1 cellular context compared by ENCODE assay signal in the genomic region with DNA sequence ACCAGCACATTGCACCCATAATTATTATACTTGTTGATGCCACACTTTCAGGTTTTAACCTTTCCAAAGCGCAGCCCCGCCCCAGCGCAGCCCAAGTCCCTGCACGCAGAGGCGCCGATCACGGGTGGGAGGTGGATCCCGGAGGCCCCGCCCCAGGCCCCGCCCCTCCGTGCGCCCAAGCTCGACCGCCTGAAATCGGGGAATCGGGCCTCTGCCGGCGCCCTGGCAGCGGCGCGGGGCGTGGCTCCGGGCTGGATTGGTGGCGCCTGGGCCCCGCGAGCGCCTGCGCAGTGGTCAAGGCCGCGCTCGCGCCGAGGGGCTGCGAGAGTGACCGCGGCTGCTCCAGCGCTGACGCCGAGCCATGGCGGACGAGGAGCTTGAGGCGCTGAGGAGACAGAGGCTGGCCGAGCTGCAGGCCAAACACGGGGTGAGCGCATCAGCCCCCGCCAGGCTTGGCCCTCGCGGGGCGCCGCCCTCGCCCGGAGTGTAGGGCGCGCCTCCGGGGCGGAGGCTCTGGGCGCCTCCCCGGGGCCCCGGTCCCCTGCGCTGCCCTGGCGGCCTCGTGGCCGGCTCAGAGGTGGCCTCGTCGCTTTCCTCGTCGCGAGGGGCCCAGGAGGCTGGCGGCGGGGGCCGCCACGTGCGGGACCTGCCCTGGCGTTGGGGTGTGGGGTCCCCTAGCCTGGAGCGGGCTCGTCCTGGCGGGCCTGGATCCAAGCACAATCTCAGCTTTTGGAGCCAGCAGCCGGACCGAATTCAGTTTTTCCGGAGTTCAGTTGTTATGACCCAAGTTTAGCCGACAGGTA.
TF ChIP-seq lines count a peak whose summit lies in the region.

A gene with protein sequence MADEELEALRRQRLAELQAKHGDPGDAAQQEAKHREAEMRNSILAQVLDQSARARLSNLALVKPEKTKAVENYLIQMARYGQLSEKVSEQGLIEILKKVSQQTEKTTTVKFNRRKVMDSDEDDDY (plus strand): TSS at position 290 of the 803 bp plus-strand sequence. CDS start 72 bp downstream, at position 362.

TF ChIP-seq in HepG2, 621 proteins besides CTCF, POLR2A, EP300 and RAD21 (continued from another document and continues in another):
- TF ChIP-seq, protein P1, sequence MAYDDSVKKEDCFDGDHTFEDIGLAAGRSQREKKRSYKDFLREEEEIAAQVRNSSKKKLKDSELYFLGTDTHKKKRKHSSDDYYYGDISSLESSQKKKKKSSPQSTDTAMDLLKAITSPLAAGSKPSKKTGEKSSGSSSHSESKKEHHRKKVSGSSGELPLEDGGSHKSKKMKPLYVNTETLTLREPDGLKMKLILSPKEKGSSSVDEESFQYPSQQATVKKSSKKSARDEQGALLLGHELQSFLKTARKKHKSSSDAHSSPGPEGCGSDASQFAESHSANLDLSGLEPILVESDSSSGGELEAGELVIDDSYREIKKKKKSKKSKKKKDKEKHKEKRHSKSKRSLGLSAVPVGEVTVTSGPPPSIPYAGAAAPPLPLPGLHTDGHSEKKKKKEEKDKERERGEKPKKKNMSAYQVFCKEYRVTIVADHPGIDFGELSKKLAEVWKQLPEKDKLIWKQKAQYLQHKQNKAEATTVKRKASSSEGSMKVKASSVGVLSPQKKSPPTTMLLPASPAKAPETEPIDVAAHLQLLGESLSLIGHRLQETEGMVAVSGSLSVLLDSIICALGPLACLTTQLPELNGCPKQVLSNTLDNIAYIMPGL (CRISPR knock-in tag; IDR thresholded peaks at IDR 0.05; ENCODE audit: borderline replicate concordance in 1 of 2, low read depth in 1 of 2) = peak in 1 of 2 experiments; percentile 61; a peak in 3 of 4 replicates
- TF ChIP-seq TARDBP (CRISPR knock-in tag; IDR thresholded peaks at IDR 0.05) (0 out of 2 replicates have a peak, but pooled peaks have one; percentile 51), NRL (CRISPR knock-in tag; IDR thresholded peaks at IDR 0.05; ENCODE audit: borderline replicate concordance) (no peak), ZC3H4 (CRISPR knock-in tag; IDR thresholded peaks at IDR 0.05; ENCODE audit: borderline replicate concordance) (no peak), ZNF619 (CRISPR knock-in tag; IDR thresholded peaks at IDR 0.05) (no peak), KLF9 (CRISPR knock-in tag; IDR thresholded peaks at IDR 0.05; ENCODE audit: low read depth) (no peak), ZMYM2 (CRISPR knock-in tag; IDR thresholded peaks at IDR 0.05) (no peak), JUNB (CRISPR knock-in tag; IDR thresholded peaks at IDR 0.05; ENCODE audit: borderline replicate concordance) (no peak), MTA1 (CRISPR knock-in tag; IDR thresholded peaks at IDR 0.05; ENCODE audit: borderline replicate concordance) (no peak), YEATS4 (CRISPR knock-in tag; IDR thresholded peaks at IDR 0.05; ENCODE audit: borderline replicate concordance) (peak; percentile 89), TBX3 (IDR thresholded peaks at IDR 0.05; ENCODE audit: borderline replicate concordance) (no peak), HNF4G (IDR thresholded peaks at IDR 0.05; ENCODE audit: borderline replicate concordance, low read depth, low read length) (no peak), HNF4G (CRISPR knock-in tag; IDR thresholded peaks at IDR 0.05; ENCODE audit: borderline replicate concordance, low read depth) (peak; percentile 52; the same call in 1 of the 2 replicates), NAIF1 (CRISPR knock-in tag; IDR thresholded peaks at IDR 0.05; ENCODE audit: borderline replicate concordance) (no peak), ZNF564 (CRISPR knock-in tag; IDR thresholded peaks at IDR 0.05) (peak; percentile 62; the same call in 1 of the 2 replicates), AHR (CRISPR knock-in tag; IDR thresholded peaks at IDR 0.05) (no peak), ZFAT (CRISPR knock-in tag; conservative IDR thresholded peaks at IDR 0.05) (no peak), MAFF (IDR thresholded peaks at IDR 0.05; ENCODE audit: low read depth, low read length) (no peak), KDM6A (CRISPR knock-in tag; IDR thresholded peaks at IDR 0.05; ENCODE audit: low read depth) (no peak), HHEX (CRISPR knock-in tag; IDR thresholded peaks at IDR 0.05) (no peak), SMYD3 (CRISPR knock-in tag; IDR thresholded peaks at IDR 0.05) (no peak), GATA4 (IDR thresholded peaks at IDR 0.05; ENCODE audit: borderline replicate concordance, low read depth) (no peak), ZNF460 (CRISPR knock-in tag; IDR thresholded peaks at IDR 0.05; ENCODE audit: borderline replicate concordance) (no peak), POLR2AphosphoS2 (IDR thresholded peaks at IDR 0.05; ENCODE audit: low read depth, low read length) (peak; percentile 82; the same call in 1 of the 2 replicates), FOSL1 (CRISPR knock-in tag; IDR thresholded peaks at IDR 0.05; ENCODE audit: borderline replicate concordance) (no peak), ZNF383 (CRISPR knock-in tag; IDR thresholded peaks at IDR 0.05; ENCODE audit: borderline replicate concordance) (no peak), ZNF562 (CRISPR knock-in tag; IDR thresholded peaks at IDR 0.05; ENCODE audit: borderline replicate concordance) (no peak), NFYB (CRISPR knock-in tag; IDR thresholded peaks at IDR 0.05) (no peak), HDAC1 (CRISPR knock-in tag; IDR thresholded peaks at IDR 0.05) (peak; percentile 55), FOXC1 (CRISPR knock-in tag; IDR thresholded peaks at IDR 0.05; ENCODE audit: borderline replicate concordance) (no peak; the same call in 1 of the 2 replicates), ZNF30 (CRISPR knock-in tag; IDR thresholded peaks at IDR 0.05) (no peak), ATF1 (CRISPR knock-in tag; IDR thresholded peaks at IDR 0.05) (no peak)
- TF ChIP-seq, protein P2, sequence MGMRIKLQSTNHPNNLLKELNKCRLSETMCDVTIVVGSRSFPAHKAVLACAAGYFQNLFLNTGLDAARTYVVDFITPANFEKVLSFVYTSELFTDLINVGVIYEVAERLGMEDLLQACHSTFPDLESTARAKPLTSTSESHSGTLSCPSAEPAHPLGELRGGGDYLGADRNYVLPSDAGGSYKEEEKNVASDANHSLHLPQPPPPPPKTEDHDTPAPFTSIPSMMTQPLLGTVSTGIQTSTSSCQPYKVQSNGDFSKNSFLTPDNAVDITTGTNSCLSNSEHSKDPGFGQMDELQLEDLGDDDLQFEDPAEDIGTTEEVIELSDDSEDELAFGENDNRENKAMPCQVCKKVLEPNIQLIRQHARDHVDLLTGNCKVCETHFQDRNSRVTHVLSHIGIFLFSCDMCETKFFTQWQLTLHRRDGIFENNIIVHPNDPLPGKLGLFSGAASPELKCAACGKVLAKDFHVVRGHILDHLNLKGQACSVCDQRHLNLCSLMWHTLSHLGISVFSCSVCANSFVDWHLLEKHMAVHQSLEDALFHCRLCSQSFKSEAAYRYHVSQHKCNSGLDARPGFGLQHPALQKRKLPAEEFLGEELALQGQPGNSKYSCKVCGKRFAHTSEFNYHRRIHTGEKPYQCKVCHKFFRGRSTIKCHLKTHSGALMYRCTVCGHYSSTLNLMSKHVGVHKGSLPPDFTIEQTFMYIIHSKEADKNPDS (CRISPR knock-in tag; IDR thresholded peaks at IDR 0.05) = no peak; the same call in 1 of the 2 replicates
- TF ChIP-seq, protein P3, sequence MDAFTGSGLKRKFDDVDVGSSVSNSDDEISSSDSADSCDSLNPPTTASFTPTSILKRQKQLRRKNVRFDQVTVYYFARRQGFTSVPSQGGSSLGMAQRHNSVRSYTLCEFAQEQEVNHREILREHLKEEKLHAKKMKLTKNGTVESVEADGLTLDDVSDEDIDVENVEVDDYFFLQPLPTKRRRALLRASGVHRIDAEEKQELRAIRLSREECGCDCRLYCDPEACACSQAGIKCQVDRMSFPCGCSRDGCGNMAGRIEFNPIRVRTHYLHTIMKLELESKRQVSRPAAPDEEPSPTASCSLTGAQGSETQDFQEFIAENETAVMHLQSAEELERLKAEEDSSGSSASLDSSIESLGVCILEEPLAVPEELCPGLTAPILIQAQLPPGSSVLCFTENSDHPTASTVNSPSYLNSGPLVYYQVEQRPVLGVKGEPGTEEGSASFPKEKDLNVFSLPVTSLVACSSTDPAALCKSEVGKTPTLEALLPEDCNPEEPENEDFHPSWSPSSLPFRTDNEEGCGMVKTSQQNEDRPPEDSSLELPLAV (CRISPR knock-in tag; conservative IDR thresholded peaks at IDR 0.05; ENCODE audit: low read depth) = no peak
- TF ChIP-seq, protein P4, sequence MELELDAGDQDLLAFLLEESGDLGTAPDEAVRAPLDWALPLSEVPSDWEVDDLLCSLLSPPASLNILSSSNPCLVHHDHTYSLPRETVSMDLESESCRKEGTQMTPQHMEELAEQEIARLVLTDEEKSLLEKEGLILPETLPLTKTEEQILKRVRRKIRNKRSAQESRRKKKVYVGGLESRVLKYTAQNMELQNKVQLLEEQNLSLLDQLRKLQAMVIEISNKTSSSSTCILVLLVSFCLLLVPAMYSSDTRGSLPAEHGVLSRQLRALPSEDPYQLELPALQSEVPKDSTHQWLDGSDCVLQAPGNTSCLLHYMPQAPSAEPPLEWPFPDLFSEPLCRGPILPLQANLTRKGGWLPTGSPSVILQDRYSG (CRISPR knock-in tag; IDR thresholded peaks at IDR 0.05) = no peak
- TF ChIP-seq, protein P5, sequence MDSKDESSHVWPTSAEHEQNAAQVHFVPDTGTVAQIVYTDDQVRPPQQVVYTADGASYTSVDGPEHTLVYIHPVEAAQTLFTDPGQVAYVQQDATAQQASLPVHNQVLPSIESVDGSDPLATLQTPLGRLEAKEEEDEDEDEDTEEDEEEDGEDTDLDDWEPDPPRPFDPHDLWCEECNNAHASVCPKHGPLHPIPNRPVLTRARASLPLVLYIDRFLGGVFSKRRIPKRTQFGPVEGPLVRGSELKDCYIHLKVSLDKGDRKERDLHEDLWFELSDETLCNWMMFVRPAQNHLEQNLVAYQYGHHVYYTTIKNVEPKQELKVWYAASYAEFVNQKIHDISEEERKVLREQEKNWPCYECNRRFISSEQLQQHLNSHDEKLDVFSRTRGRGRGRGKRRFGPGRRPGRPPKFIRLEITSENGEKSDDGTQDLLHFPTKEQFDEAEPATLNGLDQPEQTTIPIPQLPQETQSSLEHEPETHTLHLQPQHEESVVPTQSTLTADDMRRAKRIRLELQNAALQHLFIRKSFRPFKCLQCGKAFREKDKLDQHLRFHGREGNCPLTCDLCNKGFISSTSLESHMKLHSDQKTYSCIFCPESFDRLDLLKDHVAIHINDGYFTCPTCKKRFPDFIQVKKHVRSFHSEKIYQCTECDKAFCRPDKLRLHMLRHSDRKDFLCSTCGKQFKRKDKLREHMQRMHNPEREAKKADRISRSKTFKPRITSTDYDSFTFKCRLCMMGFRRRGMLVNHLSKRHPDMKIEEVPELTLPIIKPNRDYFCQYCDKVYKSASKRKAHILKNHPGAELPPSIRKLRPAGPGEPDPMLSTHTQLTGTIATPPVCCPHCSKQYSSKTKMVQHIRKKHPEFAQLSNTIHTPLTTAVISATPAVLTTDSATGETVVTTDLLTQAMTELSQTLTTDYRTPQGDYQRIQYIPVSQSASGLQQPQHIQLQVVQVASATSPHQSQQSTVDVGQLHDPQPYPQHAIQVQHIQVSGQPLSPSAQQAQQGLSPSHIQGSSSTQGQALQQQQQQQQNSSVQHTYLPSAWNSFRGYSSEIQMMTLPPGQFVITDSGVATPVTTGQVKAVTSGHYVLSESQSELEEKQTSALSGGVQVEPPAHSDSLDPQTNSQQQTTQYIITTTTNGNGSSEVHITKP (CRISPR knock-in tag; IDR thresholded peaks at IDR 0.05; ENCODE audit: low read depth) = no peak
- TF ChIP-seq, protein P6, sequence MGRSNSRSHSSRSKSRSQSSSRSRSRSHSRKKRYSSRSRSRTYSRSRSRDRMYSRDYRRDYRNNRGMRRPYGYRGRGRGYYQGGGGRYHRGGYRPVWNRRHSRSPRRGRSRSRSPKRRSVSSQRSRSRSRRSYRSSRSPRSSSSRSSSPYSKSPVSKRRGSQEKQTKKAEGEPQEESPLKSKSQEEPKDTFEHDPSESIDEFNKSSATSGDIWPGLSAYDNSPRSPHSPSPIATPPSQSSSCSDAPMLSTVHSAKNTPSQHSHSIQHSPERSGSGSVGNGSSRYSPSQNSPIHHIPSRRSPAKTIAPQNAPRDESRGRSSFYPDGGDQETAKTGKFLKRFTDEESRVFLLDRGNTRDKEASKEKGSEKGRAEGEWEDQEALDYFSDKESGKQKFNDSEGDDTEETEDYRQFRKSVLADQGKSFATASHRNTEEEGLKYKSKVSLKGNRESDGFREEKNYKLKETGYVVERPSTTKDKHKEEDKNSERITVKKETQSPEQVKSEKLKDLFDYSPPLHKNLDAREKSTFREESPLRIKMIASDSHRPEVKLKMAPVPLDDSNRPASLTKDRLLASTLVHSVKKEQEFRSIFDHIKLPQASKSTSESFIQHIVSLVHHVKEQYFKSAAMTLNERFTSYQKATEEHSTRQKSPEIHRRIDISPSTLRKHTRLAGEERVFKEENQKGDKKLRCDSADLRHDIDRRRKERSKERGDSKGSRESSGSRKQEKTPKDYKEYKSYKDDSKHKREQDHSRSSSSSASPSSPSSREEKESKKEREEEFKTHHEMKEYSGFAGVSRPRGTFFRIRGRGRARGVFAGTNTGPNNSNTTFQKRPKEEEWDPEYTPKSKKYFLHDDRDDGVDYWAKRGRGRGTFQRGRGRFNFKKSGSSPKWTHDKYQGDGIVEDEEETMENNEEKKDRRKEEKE (IDR thresholded peaks at IDR 0.05) = no peak
- TF ChIP-seq, protein P7, sequence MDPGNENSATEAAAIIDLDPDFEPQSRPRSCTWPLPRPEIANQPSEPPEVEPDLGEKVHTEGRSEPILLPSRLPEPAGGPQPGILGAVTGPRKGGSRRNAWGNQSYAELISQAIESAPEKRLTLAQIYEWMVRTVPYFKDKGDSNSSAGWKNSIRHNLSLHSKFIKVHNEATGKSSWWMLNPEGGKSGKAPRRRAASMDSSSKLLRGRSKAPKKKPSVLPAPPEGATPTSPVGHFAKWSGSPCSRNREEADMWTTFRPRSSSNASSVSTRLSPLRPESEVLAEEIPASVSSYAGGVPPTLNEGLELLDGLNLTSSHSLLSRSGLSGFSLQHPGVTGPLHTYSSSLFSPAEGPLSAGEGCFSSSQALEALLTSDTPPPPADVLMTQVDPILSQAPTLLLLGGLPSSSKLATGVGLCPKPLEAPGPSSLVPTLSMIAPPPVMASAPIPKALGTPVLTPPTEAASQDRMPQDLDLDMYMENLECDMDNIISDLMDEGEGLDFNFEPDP (CRISPR knock-in tag; conservative IDR thresholded peaks at IDR 0.05) = no peak
- TF ChIP-seq, protein P8, sequence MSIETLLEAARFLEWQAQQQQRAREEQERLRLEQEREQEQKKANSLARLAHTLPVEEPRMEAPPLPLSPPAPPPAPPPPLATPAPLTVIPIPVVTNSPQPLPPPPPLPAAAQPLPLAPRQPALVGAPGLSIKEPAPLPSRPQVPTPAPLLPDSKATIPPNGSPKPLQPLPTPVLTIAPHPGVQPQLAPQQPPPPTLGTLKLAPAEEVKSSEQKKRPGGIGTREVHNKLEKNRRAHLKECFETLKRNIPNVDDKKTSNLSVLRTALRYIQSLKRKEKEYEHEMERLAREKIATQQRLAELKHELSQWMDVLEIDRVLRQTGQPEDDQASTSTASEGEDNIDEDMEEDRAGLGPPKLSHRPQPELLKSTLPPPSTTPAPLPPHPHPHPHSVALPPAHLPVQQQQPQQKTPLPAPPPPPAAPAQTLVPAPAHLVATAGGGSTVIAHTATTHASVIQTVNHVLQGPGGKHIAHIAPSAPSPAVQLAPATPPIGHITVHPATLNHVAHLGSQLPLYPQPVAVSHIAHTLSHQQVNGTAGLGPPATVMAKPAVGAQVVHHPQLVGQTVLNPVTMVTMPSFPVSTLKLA (IDR thresholded peaks at IDR 0.05) = no peak
- TF ChIP-seq, protein P9, sequence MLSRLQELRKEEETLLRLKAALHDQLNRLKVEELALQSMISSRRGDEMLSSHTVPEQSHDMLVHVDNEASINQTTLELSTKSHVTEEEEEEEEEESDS (CRISPR knock-in tag; IDR thresholded peaks at IDR 0.05; ENCODE audit: borderline replicate concordance) = no peak
